ENCODE assay signal across 20 cellular contexts in genomic region chr2:67180841-67181240, GRCh38.
"Had no signal": no experiment of that assay in that cellular context is flagged by ENCODE, and none has a peak within 500 bp of the region (broad histone marks: within the 10 kb centered on the region; RNA-seq: fewer than 3 reads in every experiment).

No MANE protein-coding gene starts in this region.

- DNase-seq: colonic mucosa; cortex of kidney; dermis blood vessel endothelial cell; dorsolateral prefrontal cortex; effector CD4-positive, alpha-beta T cell; effector CD8-positive, alpha-beta T cell; effector memory CD4-positive, alpha-beta T cell; effector memory CD8-positive, alpha-beta T cell; endodermal cell; erythroblast; esophagus squamous epithelium; foreskin fibroblast; foreskin keratinocyte; gastrocnemius medialis; glutamatergic neuron; head of caudate nucleus; heart left ventricle; heart right ventricle had no signal

- ATAC-seq: effector memory CD8-positive, alpha-beta T cell; esophagus mucosa; foreskin keratinocyte; gastrocnemius medialis; gastroesophageal sphincter; heart left ventricle; heart right ventricle had no signal
